In genomic region chr22:36868546-36868945, GRCh38 we compare ENCODE assay signal across 1 cellular context.
TF ChIP-seq lines count a peak whose summit lies in the region.

No MANE protein-coding gene starts in this region.

TF ChIP-seq in K562, 482 proteins besides CTCF, POLR2A, EP300 and RAD21:
- no peak for TF ChIP-seq PTRF (tag; IDR thresholded peaks at IDR 0.05)
- peak; percentile 22 for TF ChIP-seq RBM25 (IDR thresholded peaks at IDR 0.05; ENCODE audit: low read depth, low read length, severe bottlenecking)
- no peak for TF ChIP-seq THRAP3 (IDR thresholded peaks at IDR 0.05; ENCODE audit: borderline replicate concordance)
- no peak for TF ChIP-seq ZFP91 (CRISPR knock-in tag; IDR thresholded peaks at IDR 0.05)
- no peak for TF ChIP-seq CREBBP (IDR thresholded peaks at IDR 0.05; ENCODE audit: low read depth, low read length)
- TF ChIP-seq TCF7L2 (IDR thresholded peaks at IDR 0.05; ENCODE audit: low read depth, low read length) = no peak
- peak; percentile 26 for TF ChIP-seq ZFP36 (IDR thresholded peaks at IDR 0.05; ENCODE audit: low read depth, low read length, partially characterized antibody)
TF ChIP-seq in K562: peak in this region for 2.
